ENCODE assay signal across 12 cellular contexts in the genomic region with DNA sequence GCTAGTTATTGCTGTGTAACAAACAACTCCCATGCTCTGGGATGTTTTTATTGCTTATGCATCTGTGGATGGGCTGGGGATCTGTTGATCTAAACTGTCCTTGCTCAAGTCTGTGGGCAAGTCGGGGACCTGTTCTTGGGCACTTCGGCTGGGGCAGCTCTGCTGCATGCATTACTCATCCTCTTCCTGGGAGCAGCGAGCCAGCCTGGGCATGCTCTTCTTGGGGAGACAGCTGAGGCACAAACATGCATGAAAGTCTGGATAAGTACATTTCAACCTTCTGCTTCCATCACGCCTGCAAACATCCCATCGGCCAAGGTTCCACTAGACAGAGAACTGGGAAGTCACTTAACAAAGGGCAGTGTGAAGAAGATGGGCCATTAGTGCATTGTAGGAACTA.
"Had no signal": no experiment of that assay in that cellular context is flagged by ENCODE, and none has a peak within 500 bp of the region (broad histone marks: within the 10 kb centered on the region; RNA-seq: fewer than 3 reads in every experiment).

No MANE protein-coding gene starts in this region.

- DNase-seq: activated CD4-positive, alpha-beta T cell treated with anti-CD3 and anti-CD28 coated beads, Interleukin-2, amount 50 U/mL, for 1 hour; activated CD4-positive, CD25-positive, alpha-beta regulatory T cell; activated naive CD4-positive, alpha-beta T cell treated with anti-CD3 and anti-CD28 coated beads, Interleukin-2, amount 10 ng/mL, durations not matched to agents 7 days and 5 days; erythroblast; left colon; lower lobe of right lung; midbrain; stimulated activated CD4-positive, alpha-beta T cell treated with anti-CD3 and anti-CD28 coated beads, Interleukin-15, amount 100 ng/mL, for 24 hours; stimulated activated CD4-positive, alpha-beta T cell treated with anti-CD3 and anti-CD28 coated beads, Interleukin-4, amount 100 ng/mL, for 24 hours; stimulated activated naive CD8-positive, alpha-beta T cell treated with anti-CD3 and anti-CD28 coated beads, Interleukin-15, Interleukin-2, amounts not matched to agents 100 U/mL and 50 U/mL, for 24 hours; transverse colon had no signal

- ATAC-seq: left colon; lower lobe of right lung; stimulated activated naive CD8-positive, alpha-beta T cell treated with anti-CD3 and anti-CD28 coated beads, Interleukin-15, Interleukin-2, amounts not matched to agents 100 U/mL and 50 U/mL, for 24 hours had no signal

- H3K9me3 ChIP-seq: ascending aorta, lower lobe of right lung, transverse colon had no signal

- H3K4me3 ChIP-seq: ascending aorta, lower lobe of right lung, transverse colon had no signal

- H3K27me3 ChIP-seq: ascending aorta, transverse colon had no signal

- H3K36me3 ChIP-seq: ascending aorta, lower lobe of right lung, transverse colon had no signal

- H3K27ac ChIP-seq: ascending aorta, lower lobe of right lung, transverse colon had no signal
